Comparison of ENCODE assay signal across 1 cellular context in genomic region chr5:88979717-88980116, GRCh38.
TF ChIP-seq lines count a peak whose summit lies in the region.

No MANE protein-coding gene starts in this region.

TF ChIP-seq in K562, 482 proteins besides CTCF, POLR2A, EP300 and RAD21 (continued from another document):
- TF ChIP-seq REST (CRISPR knock-in tag; IDR thresholded peaks at IDR 0.05; ENCODE audit: low read depth) (no peak), KLF1 (tag; IDR thresholded peaks at IDR 0.05) (no peak), PCBP1 (IDR thresholded peaks at IDR 0.05; ENCODE audit: low read depth, low read length, poor library complexity, severe bottlenecking) (no peak), ZNF449 (CRISPR knock-in tag; IDR thresholded peaks at IDR 0.05) (no peak), POLR2G (IDR thresholded peaks at IDR 0.05; ENCODE audit: low read depth, low read length) (no peak), MLLT1 (IDR thresholded peaks at IDR 0.05) (no peak), SFPQ (IDR thresholded peaks at IDR 0.05; ENCODE audit: low read depth, low read length) (no peak)
